ENCODE assay signal across 8 cellular contexts in the genomic region with DNA sequence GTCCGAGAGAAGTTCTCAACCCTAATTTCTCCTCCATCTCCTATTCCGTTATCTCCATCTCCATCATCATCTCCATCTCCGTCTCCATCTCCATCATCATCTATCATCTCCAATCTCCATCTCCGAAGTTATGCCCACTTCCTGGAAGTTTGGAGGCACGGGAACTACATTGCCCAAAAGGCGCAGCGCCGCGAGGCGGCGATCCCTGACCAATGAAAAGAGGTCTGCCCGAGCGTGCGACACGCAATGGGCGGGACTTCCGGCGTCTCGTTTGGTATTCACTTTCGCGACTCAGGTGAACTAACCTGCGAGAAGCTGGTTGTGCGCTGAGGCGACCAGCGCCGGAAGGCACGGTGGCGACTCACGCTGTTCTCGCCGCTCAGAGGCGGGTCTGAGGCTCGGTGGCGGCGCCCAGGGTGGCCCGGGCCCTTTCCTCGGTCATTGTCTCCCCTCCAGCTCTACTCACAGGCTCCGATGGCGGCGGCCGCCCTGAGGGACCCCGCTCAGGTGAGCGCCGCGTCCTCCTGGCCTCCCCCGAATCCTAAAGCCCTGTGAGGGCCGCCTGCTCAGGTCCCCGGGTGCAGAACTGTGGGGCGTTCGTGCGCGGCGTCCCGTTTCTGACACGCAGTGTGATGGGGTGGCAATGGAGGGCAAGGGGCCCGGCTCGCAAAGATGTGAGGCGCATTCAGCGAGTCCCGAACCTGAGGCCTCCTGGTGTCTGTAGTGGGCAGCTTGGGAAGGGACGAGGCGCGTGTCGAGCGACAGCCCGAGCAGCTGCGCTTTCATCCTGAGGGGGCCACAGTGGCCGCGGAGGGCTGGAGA. TPM values are rescaled to one million over a fixed set of nuclear protein-coding genes. Genes with fewer than 3 reads are reported as not detected.
DNase-seq lines count a peak whose midpoint lies in the region; ATAC-seq and TF ChIP-seq lines count a peak whose summit lies in the region.
"Not testable (repeated sequence)": the region's sequence is repeated elsewhere in the genome, so short reads cannot be mapped to it uniquely, and the experiment has no call there.

A gene (plus strand): TSS at position 274 of the 822 bp plus-strand sequence. CDS start 201 bp downstream, at position 475.

- H3K4me3 Mint-ChIP-seq in neural crest cell: peak within 1 kb of the TSS; percentile 84
- H3K4me3 Mint-ChIP-seq in stimulated activated naive CD8-positive, alpha-beta T cell treated with anti-CD3 and anti-CD28 coated beads, Interleukin-15, amount 100 ng/mL, for 72 hours: peak within 1 kb of the TSS; percentile 65 to 86

- ATAC-seq in stimulated activated naive CD8-positive, alpha-beta T cell treated with anti-CD3 and anti-CD28 coated beads, Interleukin-15, amount 100 ng/mL, for 72 hours: peak; percentile 98

- TF ChIP-seq CTCF in foreskin fibroblast (IDR thresholded peaks at IDR 0.05; ENCODE audit: low read depth, low read length); neural crest cell (conservative IDR thresholded peaks at IDR 0.05): not testable (repeated sequence)

- not testable (repeated sequence) for H3K27ac Mint-ChIP-seq in neural crest cell (ENCODE audit: unreplicated experiment)
- peak within 1 kb of the TSS; percentile 7 to 86 for H3K27ac Mint-ChIP-seq in stimulated activated naive CD8-positive, alpha-beta T cell treated with anti-CD3 and anti-CD28 coated beads, Interleukin-15, amount 100 ng/mL, for 72 hours

- H3K27me3 Mint-ChIP-seq in neural crest cell (ENCODE audit: low read depth); stimulated activated naive CD8-positive, alpha-beta T cell treated with anti-CD3 and anti-CD28 coated beads, Interleukin-15, amount 100 ng/mL, for 72 hours: not testable (repeated sequence)

- H3K9ac ChIP-seq in ES-I3 (ENCODE audit: low read depth, low read length): peak within 1 kb of the TSS; percentile 95

- peaks cover 14% of the 10 kb centered on the region for H3K4me1 Mint-ChIP-seq in neural crest cell
- H3K4me1 Mint-ChIP-seq in stimulated activated naive CD8-positive, alpha-beta T cell treated with anti-CD3 and anti-CD28 coated beads, Interleukin-15, amount 100 ng/mL, for 72 hours: peaks cover 16% of the 10 kb centered on the region

- H3K27me3 ChIP-seq in H7 (ENCODE audit: control insufficient read depth, insufficient read depth, low read length); MG63: not testable (repeated sequence)

- peaks cover 48% of the 10 kb centered on the region for H3K36me3 Mint-ChIP-seq in neural crest cell (ENCODE audit: low read depth)

- DNase-seq in H7 (peak; percentile 94), MG63 (peak; percentile 92), SHP77 (lab: John Stamatoyannopoulos, UW) (peak; percentile 87 to 88), foreskin fibroblast (peak; percentile 81 to 96), neural crest cell (ENCODE audit: low read depth, low spot score) (peak; percentile 79)
- DNase-seq in activated effector memory CD4-positive, alpha-beta T cell treated with anti-CD3 and anti-CD28 coated beads, Interleukin-2, amount 50 U/mL, for 16 hours: peak; percentile 98
- DNase-seq in stimulated activated naive CD8-positive, alpha-beta T cell treated with anti-CD3 and anti-CD28 coated beads, Interleukin-15, amount 100 ng/mL, for 72 hours: peak; percentile 83 to 91

- H3K9me3 ChIP-seq in ES-I3 (ENCODE audit: control insufficient read depth, insufficient read depth, low read length): not testable (repeated sequence)
- peaks cover 18% of the 10 kb centered on the region for H3K9me3 ChIP-seq in MG63

- peaks cover 21% of the 10 kb centered on the region for H3K9me3 Mint-ChIP-seq in neural crest cell
- peaks cover 44 to 57% of the 10 kb centered on the region in 2 donors for H3K9me3 Mint-ChIP-seq in stimulated activated naive CD8-positive, alpha-beta T cell treated with anti-CD3 and anti-CD28 coated beads, Interleukin-15, amount 100 ng/mL, for 72 hours

- H3K4me1 ChIP-seq in ES-I3 (ENCODE audit: insufficient read depth, low read length): not testable (repeated sequence)

- H3K36me3 ChIP-seq in ES-I3 (ENCODE audit: insufficient read depth, low read length): not testable (repeated sequence)
- H3K36me3 ChIP-seq in H7 (replicated peaks; ENCODE audit: control insufficient read depth, insufficient read depth, low read length): peaks cover 12% of the 10 kb centered on the region
- peaks cover 22% of the 10 kb centered on the region for H3K36me3 ChIP-seq in MG63

- H3K4me3 ChIP-seq in H7 (ENCODE audit: insufficient read depth, low read depth, low read length): peak within 1 kb of the TSS; percentile 87
- peak within 1 kb of the TSS; percentile 99 for H3K4me3 ChIP-seq in MG63
- H3K4me3 ChIP-seq in foreskin fibroblast (ENCODE audit: low read depth in 1 of 2, low read length in 2 of 2): peak within 1 kb of the TSS; percentile 90 to 93

RNA-seq across cellular contexts. Expression of the gene that starts here (rescaled TPM):
- total RNA-seq in H7 (2014; rRNA removed; shearing (Covaris generic)): 10.6 and 12.5 TPM in 2 replicates
- total RNA-seq in MG63 (2014; rRNA removed; shearing (Covaris generic); ENCODE audit: low replicate concordance): 8.7 and 26.1 TPM in 2 replicates
- total RNA-seq in neural crest cell: 17.0 and 17.2 TPM in 2 replicates

Comparison
In these comparisons a context has a peak if more than half of its experiments do, and no peak if none do; other contexts are left out.
1. Peak in every context shown above with its lines: DNase-seq, ATAC-seq and H3K4me3 ChIP-seq.